In the genomic region with DNA sequence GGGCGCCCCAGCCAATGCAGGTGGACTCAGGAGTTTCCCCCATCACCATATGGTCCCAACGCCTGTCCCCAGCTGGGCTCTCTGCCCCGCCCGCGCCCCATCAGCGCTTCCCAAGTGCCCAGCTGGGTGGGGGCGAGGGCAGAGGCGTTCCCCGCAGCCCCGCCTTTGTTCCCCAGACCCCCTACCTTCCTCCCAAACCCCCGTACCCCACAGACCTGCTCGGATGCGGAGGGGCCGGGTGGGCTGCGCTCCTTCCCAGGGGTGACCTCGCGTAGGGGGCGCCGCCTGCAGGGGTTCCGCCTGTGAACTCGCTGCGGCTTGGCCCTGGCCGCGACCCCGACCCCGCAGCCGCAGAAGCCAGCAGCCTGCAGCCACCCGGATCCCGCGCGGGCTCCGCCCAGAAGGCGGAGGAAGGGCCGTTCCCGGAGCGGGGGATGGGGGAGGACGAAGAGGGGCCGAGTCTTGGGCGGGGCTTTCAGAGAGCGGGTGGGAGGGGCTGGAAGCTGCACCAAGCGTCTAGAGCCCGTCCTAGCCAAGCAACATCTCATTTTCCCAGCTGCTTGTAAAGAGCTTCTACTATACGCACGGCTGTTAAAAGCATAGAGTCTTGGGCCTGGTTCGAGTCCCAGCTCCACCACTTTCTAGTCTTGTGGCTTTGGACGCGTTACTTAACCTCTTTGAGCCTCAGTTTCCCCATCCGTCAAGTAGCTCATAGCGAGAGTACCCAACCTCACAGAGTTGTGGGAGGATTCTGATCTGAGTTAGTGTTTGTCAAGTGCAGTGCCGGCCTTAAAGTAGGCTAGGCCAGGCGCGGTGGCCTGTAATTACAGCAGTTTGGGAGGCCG, we compare ENCODE assay signal across 8 cellular contexts. TPM values are rescaled to one million over a fixed set of nuclear protein-coding genes. Genes with fewer than 3 reads are reported as not detected.
DNase-seq lines count a peak whose midpoint lies in the region; ATAC-seq, FAIRE-seq and TF ChIP-seq lines count a peak whose summit lies in the region.

A gene with protein sequence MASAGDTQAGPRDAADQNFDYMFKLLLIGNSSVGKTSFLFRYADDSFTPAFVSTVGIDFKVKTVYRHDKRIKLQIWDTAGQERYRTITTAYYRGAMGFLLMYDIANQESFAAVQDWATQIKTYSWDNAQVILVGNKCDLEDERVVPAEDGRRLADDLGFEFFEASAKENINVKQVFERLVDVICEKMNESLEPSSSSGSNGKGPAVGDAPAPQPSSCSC (minus strand): TSS at position 404 of the 845 bp plus-strand sequence. CDS start 2,258 bp downstream, outside the sequence.

- peak within 1 kb of the TSS; percentile 42 for H3K9ac ChIP-seq in endocrine pancreas (ENCODE audit: control insufficient read depth, insufficient read depth, low read length)

- H3K36me3 ChIP-seq in endocrine pancreas (ENCODE audit: control insufficient read depth, insufficient read depth, low read length) = peaks cover 5% of the 10 kb centered on the region

- peak; percentile 94 for FAIRE-seq in GM12891 (lab: Jason Lieb, UNC)

- H3K9me3 ChIP-seq in endocrine pancreas (ENCODE audit: control insufficient read depth, low read length) = no peaks in the 10 kb centered on the region

- DNase-seq in GM12891 (ENCODE audit: insufficient read length, low spot score) (peak; percentile 96), HL-60 (ENCODE audit: low read depth in 1 of 2, low spot score in 1 of 2) (peak; percentile 83 to 94), NOMO-1 treated with dmso at 0.1 percent for 144 hours (lab: John Stamatoyannopoulos, UW; ENCODE audit: unreplicated experiment) (peak; percentile 88), memory B cell (ENCODE audit: low spot score in 2 of 2) (peak; percentile 51 to 58)
- DNase-seq in activated CD8-positive, alpha-beta memory T cell treated with anti-CD3 and anti-CD28 coated beads for 48 hours (ENCODE audit: low read depth in 2 of 3, low spot score in 2 of 3) = peak; percentile 38 to 64 (median 59)
- DNase-seq in stimulated activated CD4-positive, alpha-beta T cell treated with anti-CD3 and anti-CD28 coated beads, TNF-alpha, amount 100 ng/mL, for 48 hours (ENCODE audit: low read depth in 3 of 3) = peak; percentile 74 to 91 (median 77)

- TF ChIP-seq CTCF in HL-60 (IDR thresholded peaks at IDR 0.05; ENCODE audit: insufficient read depth, low read length) = no peak

- H3K27me3 ChIP-seq in HL-60 (ENCODE audit: insufficient read depth, poor library complexity, severe bottlenecking) (no peaks in the 10 kb centered on the region), endocrine pancreas (ENCODE audit: control insufficient read depth, insufficient read depth, low read length) (no peaks in the 10 kb centered on the region)

- H3K4me1 ChIP-seq in endocrine pancreas (ENCODE audit: control insufficient read depth, insufficient read depth, low read length) = no peaks in the 10 kb centered on the region

- peaks cover 8% of the 10 kb centered on the region for H3K4me1 Mint-ChIP-seq in memory B cell

- H3K27ac ChIP-seq in HL-60 (replicated peaks) = peak within 1 kb of the TSS; percentile 56

- no peaks in the 10 kb centered on the region for H3K9me3 Mint-ChIP-seq in memory B cell

- peak within 1 kb of the TSS; percentile 80 for H3K4me3 Mint-ChIP-seq in memory B cell

- peaks cover 16% of the 10 kb centered on the region for H3K36me3 Mint-ChIP-seq in memory B cell

- ATAC-seq in memory B cell (ENCODE audit: low read depth) = peak; percentile 95
- ATAC-seq in HG03565 (IDR thresholded peaks at IDR 0.05; ENCODE audit: unreplicated experiment) = no peak

- no peak within 1 kb of the TSS for H3K27ac Mint-ChIP-seq in memory B cell

- no peaks in the 10 kb centered on the region for H3K27me3 Mint-ChIP-seq in memory B cell

- peak within 1 kb of the TSS; percentile 80 for H3K4me3 ChIP-seq in HL-60 (replicated peaks; ENCODE audit: insufficient read depth, low read length)
- peak within 1 kb of the TSS; percentile 28 for H3K4me3 ChIP-seq in endocrine pancreas (ENCODE audit: control insufficient read depth, insufficient read depth, low read length)

- no peak for TF ChIP-seq POLR2A in GM12891 (IDR thresholded peaks at IDR 0.05; ENCODE audit: low read depth, low read length)

TF ChIP-seq in GM12891, 5 proteins besides CTCF, POLR2A, EP300 and RAD21:
- no peak for TF ChIP-seq PAX5 (IDR thresholded peaks at IDR 0.05; ENCODE audit: insufficient read depth, low read length, severe bottlenecking)
- no peak for TF ChIP-seq POU2F2 (IDR thresholded peaks at IDR 0.05; ENCODE audit: low read depth, low read length)
- no peak for TF ChIP-seq POLR2AphosphoS5 (IDR thresholded peaks at IDR 0.05; ENCODE audit: low read depth, low read length)
- no peak for TF ChIP-seq TAF1 (IDR thresholded peaks at IDR 0.05; ENCODE audit: low read depth, low read length)
- no peak for TF ChIP-seq SPI1 (IDR thresholded peaks at IDR 0.05; ENCODE audit: low read depth, low read length)
TF ChIP-seq in GM12891: peak in this region for 0.

RNA-seq across cellular contexts. Expression of the gene that starts here (rescaled TPM):
- 1.9 TPM for polyA plus RNA-seq in GM12891 (2012; ENCODE audit: low read depth, missing spikeins)
